1 cellular context compared by ENCODE assay signal in the genomic region with DNA sequence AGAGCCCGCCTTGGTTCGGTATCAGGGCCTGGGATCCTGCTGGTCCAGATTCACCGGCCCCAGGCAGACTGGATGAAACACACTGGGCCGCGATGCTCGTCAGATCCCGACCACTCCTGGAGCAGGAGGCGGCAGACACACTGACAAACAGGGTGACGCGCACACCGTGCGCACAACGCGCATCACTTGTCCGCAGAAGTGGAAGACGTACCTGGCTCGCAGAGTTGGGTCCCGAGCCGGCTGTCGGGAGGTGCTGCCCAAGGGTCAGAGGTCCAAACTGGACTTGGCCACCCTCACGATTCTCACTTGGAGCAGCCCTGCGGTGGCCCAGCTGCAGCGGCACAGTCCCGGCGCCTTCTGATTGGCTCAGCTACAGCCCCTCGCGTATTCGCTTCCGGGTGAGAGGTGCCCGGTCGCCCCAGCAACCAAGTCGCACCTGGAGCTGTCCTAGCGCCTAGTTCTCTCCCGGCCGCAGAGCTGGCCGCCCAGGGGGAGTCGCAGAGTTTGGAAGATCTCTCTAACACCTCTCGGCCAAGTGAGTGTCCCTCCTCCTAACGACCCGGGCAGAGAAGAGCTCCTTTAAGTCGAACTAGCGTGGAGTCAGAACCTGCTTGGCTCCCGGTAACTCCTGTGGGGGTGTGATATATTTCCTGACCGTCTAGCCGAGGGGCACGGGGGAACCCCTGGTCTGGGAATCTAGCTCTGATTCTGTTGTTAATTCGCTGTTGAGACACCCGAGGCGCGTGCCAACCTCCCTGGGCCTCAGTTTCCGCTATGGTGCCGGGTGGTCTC.
TF ChIP-seq lines count a peak whose summit lies in the region.

A gene with protein sequence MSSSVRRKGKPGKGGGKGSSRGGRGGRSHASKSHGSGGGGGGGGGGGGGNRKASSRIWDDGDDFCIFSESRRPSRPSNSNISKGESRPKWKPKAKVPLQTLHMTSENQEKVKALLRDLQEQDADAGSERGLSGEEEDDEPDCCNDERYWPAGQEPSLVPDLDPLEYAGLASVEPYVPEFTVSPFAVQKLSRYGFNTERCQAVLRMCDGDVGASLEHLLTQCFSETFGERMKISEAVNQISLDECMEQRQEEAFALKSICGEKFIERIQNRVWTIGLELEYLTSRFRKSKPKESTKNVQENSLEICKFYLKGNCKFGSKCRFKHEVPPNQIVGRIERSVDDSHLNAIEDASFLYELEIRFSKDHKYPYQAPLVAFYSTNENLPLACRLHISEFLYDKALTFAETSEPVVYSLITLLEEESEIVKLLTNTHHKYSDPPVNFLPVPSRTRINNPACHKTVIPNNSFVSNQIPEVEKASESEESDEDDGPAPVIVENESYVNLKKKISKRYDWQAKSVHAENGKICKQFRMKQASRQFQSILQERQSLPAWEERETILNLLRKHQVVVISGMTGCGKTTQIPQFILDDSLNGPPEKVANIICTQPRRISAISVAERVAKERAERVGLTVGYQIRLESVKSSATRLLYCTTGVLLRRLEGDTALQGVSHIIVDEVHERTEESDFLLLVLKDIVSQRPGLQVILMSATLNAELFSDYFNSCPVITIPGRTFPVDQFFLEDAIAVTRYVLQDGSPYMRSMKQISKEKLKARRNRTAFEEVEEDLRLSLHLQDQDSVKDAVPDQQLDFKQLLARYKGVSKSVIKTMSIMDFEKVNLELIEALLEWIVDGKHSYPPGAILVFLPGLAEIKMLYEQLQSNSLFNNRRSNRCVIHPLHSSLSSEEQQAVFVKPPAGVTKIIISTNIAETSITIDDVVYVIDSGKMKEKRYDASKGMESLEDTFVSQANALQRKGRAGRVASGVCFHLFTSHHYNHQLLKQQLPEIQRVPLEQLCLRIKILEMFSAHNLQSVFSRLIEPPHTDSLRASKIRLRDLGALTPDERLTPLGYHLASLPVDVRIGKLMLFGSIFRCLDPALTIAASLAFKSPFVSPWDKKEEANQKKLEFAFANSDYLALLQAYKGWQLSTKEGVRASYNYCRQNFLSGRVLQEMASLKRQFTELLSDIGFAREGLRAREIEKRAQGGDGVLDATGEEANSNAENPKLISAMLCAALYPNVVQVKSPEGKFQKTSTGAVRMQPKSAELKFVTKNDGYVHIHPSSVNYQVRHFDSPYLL (N-terminal part only) (minus strand): TSS at position 359 of the 792 bp plus-strand sequence. CDS start 7,529 bp downstream, outside the sequence.
A gene (plus strand): TSS at position 401 of the 792 bp plus-strand sequence.

TF ChIP-seq in PFSK-1, 5 proteins besides CTCF, POLR2A, EP300 and RAD21 (continued from another document):
- peak; percentile 11 for TF ChIP-seq FOXP2 (optimal IDR thresholded peaks at IDR 0.05; ENCODE audit: borderline replicate concordance, extremely low read depth, extremely low read length, insufficient read depth)
- TF ChIP-seq POLR2AphosphoS5 (IDR thresholded peaks at IDR 0.05; ENCODE audit: low read depth, low read length) = peak; percentile 79
- peak; percentile 72; the same call in 1 of the 2 replicates for TF ChIP-seq TAF1 (IDR thresholded peaks at IDR 0.05; ENCODE audit: borderline replicate concordance, insufficient read depth, low read length)
- TF ChIP-seq, protein P1, sequence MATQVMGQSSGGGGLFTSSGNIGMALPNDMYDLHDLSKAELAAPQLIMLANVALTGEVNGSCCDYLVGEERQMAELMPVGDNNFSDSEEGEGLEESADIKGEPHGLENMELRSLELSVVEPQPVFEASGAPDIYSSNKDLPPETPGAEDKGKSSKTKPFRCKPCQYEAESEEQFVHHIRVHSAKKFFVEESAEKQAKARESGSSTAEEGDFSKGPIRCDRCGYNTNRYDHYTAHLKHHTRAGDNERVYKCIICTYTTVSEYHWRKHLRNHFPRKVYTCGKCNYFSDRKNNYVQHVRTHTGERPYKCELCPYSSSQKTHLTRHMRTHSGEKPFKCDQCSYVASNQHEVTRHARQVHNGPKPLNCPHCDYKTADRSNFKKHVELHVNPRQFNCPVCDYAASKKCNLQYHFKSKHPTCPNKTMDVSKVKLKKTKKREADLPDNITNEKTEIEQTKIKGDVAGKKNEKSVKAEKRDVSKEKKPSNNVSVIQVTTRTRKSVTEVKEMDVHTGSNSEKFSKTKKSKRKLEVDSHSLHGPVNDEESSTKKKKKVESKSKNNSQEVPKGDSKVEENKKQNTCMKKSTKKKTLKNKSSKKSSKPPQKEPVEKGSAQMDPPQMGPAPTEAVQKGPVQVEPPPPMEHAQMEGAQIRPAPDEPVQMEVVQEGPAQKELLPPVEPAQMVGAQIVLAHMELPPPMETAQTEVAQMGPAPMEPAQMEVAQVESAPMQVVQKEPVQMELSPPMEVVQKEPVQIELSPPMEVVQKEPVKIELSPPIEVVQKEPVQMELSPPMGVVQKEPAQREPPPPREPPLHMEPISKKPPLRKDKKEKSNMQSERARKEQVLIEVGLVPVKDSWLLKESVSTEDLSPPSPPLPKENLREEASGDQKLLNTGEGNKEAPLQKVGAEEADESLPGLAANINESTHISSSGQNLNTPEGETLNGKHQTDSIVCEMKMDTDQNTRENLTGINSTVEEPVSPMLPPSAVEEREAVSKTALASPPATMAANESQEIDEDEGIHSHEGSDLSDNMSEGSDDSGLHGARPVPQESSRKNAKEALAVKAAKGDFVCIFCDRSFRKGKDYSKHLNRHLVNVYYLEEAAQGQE (IDR thresholded peaks at IDR 0.05; ENCODE audit: insufficient read depth in 1 of 2, low read depth in 2 of 2, low read length in 2 of 2) = peak; percentile 62 to 79; a peak in 3 of 4 replicates
